ENCODE assay signal across 10 cellular contexts in the genomic region with DNA sequence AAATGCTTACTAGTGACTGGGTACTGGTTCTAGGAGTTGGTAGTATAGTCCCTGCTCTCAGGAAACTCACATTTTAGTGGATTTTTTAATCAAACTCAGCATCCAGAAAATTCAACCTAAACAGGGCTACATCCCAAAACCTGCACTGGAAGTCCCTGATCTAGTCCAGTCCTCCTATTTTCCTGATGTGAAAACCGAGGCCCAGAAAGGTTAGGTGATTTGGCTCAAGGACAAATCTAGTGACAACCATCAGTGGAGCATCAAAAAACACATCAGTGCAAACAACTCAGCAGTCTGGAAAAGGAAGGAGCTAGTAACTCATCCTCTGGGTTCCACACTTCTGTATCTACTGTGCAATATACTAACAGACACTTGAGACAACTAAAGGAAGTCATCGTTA. TPM values are rescaled to one million over a fixed set of nuclear protein-coding genes. Genes with fewer than 3 reads are reported as not detected.
A peak's percentile ranks its signal among the peaks of the same experiment; 100 is the strongest.
DNase-seq lines count a peak whose midpoint lies in the region; ATAC-seq and TF ChIP-seq lines count a peak whose summit lies in the region.
"Had no signal": no experiment of that assay in that cellular context is flagged by ENCODE, and none has a peak within 500 bp of the region (broad histone marks: within the 10 kb centered on the region; RNA-seq: fewer than 3 reads in every experiment).

No MANE protein-coding gene starts in this region.

- H3K9me3 Mint-ChIP-seq in activated CD8-positive, alpha-beta T cell treated with anti-CD3 and anti-CD28 coated beads for 36 hours = peaks cover 3% of the 10 kb centered on the region

- no peak for TF ChIP-seq POLR2A in transverse colon (IDR thresholded peaks at IDR 0.05)

- intact Hi-C loops in heart right ventricle (cut with DNase I) = loop anchor here in 2 of 10 donors (5.0 kb wide), 2 partner anchors 35 to 195 kb away; no protein-coding TSS in a partner anchor
- intact Hi-C loops in left cardiac atrium (cut with DNase I) = no loop called here
- intact Hi-C loops in activated CD8-positive, alpha-beta T cell treated with anti-CD3 and anti-CD28 coated beads for 36 hours (cut with micrococcal nuclease) = loop anchor here (5.0 kb wide), 2 partner anchors 35 kb away; no protein-coding TSS in a partner anchor
- intact Hi-C loops in transverse colon (cut with DNase I; ENCODE audit: low total_unique reads) = no loop called here

- TF ChIP-seq RAD21 in liver (IDR thresholded peaks at IDR 0.05) = no peak

- H3K36me3 Mint-ChIP-seq in activated CD8-positive, alpha-beta T cell treated with anti-CD3 and anti-CD28 coated beads for 36 hours (ENCODE audit: low read depth) = peaks cover 20% of the 10 kb centered on the region

- H3K4me3 ChIP-seq in heart right ventricle (no peak overlapping the region), liver (ENCODE audit: low read depth in 1 of 3, low read length in 3 of 3) (no peak overlapping the region), transverse colon (no peak overlapping the region)
- H3K4me3 ChIP-seq: SJSA1 had no signal

- TF ChIP-seq CTCF in heart right ventricle (IDR thresholded peaks at IDR 0.05) = no peak
- TF ChIP-seq CTCF in activated CD8-positive, alpha-beta T cell treated with anti-CD3 and anti-CD28 coated beads for 36 hours (IDR thresholded peaks at IDR 0.05) = no peak
- TF ChIP-seq CTCF in liver (IDR thresholded peaks at IDR 0.05; ENCODE audit: low read depth, low read length, missing input control) = no peak
- no peak for TF ChIP-seq CTCF in transverse colon (IDR thresholded peaks at IDR 0.05)

- H3K4me1 Mint-ChIP-seq in activated CD8-positive, alpha-beta T cell treated with anti-CD3 and anti-CD28 coated beads for 36 hours (ENCODE audit: low read depth) = peaks cover 81% of the 10 kb centered on the region

- H3K9me3 ChIP-seq in heart right ventricle = no peaks in the 10 kb centered on the region
- H3K9me3 ChIP-seq in liver (ENCODE audit: control insufficient read depth in 4 of 4, low read length in 3 of 4) = no peaks in the 10 kb centered on the region
- H3K9me3 ChIP-seq in transverse colon = no peaks in the 10 kb centered on the region
- H3K9me3 ChIP-seq: SJSA1 had no signal

- H3K27me3 ChIP-seq in heart right ventricle = no peaks in the 10 kb centered on the region
- H3K27me3 ChIP-seq in liver (ENCODE audit: control insufficient read depth in 4 of 4, insufficient read depth in 4 of 4, low read length in 3 of 4) = no peaks in the 10 kb centered on the region
- no peaks in the 10 kb centered on the region for H3K27me3 ChIP-seq in transverse colon
- H3K27me3 ChIP-seq: SJSA1 had no signal

- no peak for TF ChIP-seq EP300 in transverse colon (IDR thresholded peaks at IDR 0.05; ENCODE audit: low read depth)

- no peak for DNase-seq in heart right ventricle
- no peak for DNase-seq in left cardiac atrium
- DNase-seq in activated CD8-positive, alpha-beta T cell treated with anti-CD3 and anti-CD28 coated beads for 36 hours = no peak
- no peak for DNase-seq in transverse colon
- no peak for DNase-seq in NCI-H2171 treated with DMSO at 0.1 percent for 48 hours (lab: John Stamatoyannopoulos, UW)
- no peak for DNase-seq in HPDE6-E6E7 (ENCODE audit: extremely low spot score)
- DNase-seq: KBM-7 had no signal

- no peaks in the 10 kb centered on the region for H3K27me3 Mint-ChIP-seq in activated CD8-positive, alpha-beta T cell treated with anti-CD3 and anti-CD28 coated beads for 36 hours

- H3K4me1 ChIP-seq in heart right ventricle (peaks cover 2 to 57% (median 41%) of the 10 kb centered on the region in 9 donors), liver (ENCODE audit: control insufficient read depth in 4 of 4, insufficient read depth in 4 of 4, low read length in 3 of 4) (peaks cover 15 to 64% (median 52%) of the 10 kb centered on the region in 4 donors), transverse colon (peaks cover 3 to 58% (median 31%) of the 10 kb centered on the region in 4 donors)

- CTCF ChIA-PET in activated CD8-positive, alpha-beta T cell treated with anti-CD3 and anti-CD28 coated beads for 36 hours (lab: Charles Lee) = interaction anchor here (0.8 to 4.1 kb wide), 9 partner anchors 10 to 126 kb away, joined by 3 to 19 read pairs (median 5); a partner anchor contains a TSS

- H3K36me3 ChIP-seq in heart right ventricle = no peaks in the 10 kb centered on the region
- no peaks in the 10 kb centered on the region for H3K36me3 ChIP-seq in liver (ENCODE audit: control insufficient read depth in 4 of 4, insufficient read depth in 3 of 4, low read depth in 1 of 4, low read length in 3 of 4)
- H3K36me3 ChIP-seq in transverse colon = no peaks in the 10 kb centered on the region
- H3K36me3 ChIP-seq: SJSA1 had no signal

- in situ Hi-C loops in transverse colon (cut with MboI; ENCODE audit: low pct_ligation_motif_present in 1 of 4, low pct_unique_long_range_greater_than_20kb in 1 of 4, low sequenced_read_pairs in 3 of 4) = no loop called here

- POLR2A ChIA-PET in activated CD8-positive, alpha-beta T cell treated with anti-CD3 and anti-CD28 coated beads for 36 hours (lab: Charles Lee) = interaction anchor here (0.9 to 7.0 kb wide), 11 partner anchors 11 to 45 kb away, joined by 3 to 50 read pairs (median 5); a partner anchor contains a TSS

- H3K27ac ChIP-seq in heart right ventricle (peak overlapping the region in 8 of 10 donors; percentile 14 to 87 (median 76)), liver (ENCODE audit: low read depth in 1 of 2, low read length in 2 of 2) (peak overlapping the region; percentile 27 to 96), transverse colon (peak overlapping the region in 3 of 4 donors; percentile 12 to 20 (median 18))
- H3K27ac ChIP-seq: SJSA1 had no signal

- H3K9ac ChIP-seq in liver (ENCODE audit: low read depth in 1 of 2, low read length in 2 of 2) = peak overlapping the region in 1 of 2 donors; percentile 55

- WGBS in heart right ventricle, 2 donors = 61 to 66% methylated on average over 2 of the region's 2 CpGs
- WGBS in liver = 31% methylated on average over 2 of the region's 2 CpGs
- WGBS in transverse colon (ENCODE audit: low coverage in 1 of 2), 2 donors = 55 to 65% methylated on average over 2 of the region's 2 CpGs

- ATAC-seq in heart right ventricle (peak in 1 of 8 donors; percentile 4), left cardiac atrium (no peak), GM19324 (IDR thresholded peaks at IDR 0.05; ENCODE audit: low FRiP score, unreplicated experiment) (no peak)
- no peak for ATAC-seq in activated CD8-positive, alpha-beta T cell treated with anti-CD3 and anti-CD28 coated beads for 36 hours

- peak overlapping the region; percentile 77 for H3K27ac Mint-ChIP-seq in activated CD8-positive, alpha-beta T cell treated with anti-CD3 and anti-CD28 coated beads for 36 hours

- peak overlapping the region; percentile 49 for H3K4me3 Mint-ChIP-seq in activated CD8-positive, alpha-beta T cell treated with anti-CD3 and anti-CD28 coated beads for 36 hours

TF ChIP-seq in liver, 16 proteins besides CTCF, POLR2A, EP300 and RAD21:
- TF ChIP-seq, protein P1, sequence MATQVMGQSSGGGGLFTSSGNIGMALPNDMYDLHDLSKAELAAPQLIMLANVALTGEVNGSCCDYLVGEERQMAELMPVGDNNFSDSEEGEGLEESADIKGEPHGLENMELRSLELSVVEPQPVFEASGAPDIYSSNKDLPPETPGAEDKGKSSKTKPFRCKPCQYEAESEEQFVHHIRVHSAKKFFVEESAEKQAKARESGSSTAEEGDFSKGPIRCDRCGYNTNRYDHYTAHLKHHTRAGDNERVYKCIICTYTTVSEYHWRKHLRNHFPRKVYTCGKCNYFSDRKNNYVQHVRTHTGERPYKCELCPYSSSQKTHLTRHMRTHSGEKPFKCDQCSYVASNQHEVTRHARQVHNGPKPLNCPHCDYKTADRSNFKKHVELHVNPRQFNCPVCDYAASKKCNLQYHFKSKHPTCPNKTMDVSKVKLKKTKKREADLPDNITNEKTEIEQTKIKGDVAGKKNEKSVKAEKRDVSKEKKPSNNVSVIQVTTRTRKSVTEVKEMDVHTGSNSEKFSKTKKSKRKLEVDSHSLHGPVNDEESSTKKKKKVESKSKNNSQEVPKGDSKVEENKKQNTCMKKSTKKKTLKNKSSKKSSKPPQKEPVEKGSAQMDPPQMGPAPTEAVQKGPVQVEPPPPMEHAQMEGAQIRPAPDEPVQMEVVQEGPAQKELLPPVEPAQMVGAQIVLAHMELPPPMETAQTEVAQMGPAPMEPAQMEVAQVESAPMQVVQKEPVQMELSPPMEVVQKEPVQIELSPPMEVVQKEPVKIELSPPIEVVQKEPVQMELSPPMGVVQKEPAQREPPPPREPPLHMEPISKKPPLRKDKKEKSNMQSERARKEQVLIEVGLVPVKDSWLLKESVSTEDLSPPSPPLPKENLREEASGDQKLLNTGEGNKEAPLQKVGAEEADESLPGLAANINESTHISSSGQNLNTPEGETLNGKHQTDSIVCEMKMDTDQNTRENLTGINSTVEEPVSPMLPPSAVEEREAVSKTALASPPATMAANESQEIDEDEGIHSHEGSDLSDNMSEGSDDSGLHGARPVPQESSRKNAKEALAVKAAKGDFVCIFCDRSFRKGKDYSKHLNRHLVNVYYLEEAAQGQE (IDR thresholded peaks at IDR 0.05) = peak; percentile 5
- no peak for TF ChIP-seq NR2F2 (IDR thresholded peaks at IDR 0.05)

RNA-seq across cellular contexts. Expression of a gene that starts 38.2 kb away (rescaled TPM):
- total RNA-seq in heart right ventricle (10 to 100 TPM; 13.2 to 21.9 (median 15.8) TPM), left cardiac atrium (10 to 100 TPM; 14.3 to 14.9 TPM), liver (10 to 100 TPM; 37.4 to 82.3 TPM), transverse colon (10 to 100 TPM; 40.6 to 90.4 (median 79.6) TPM)
- polyA plus RNA-seq in heart right ventricle (1 to 10 TPM; 2.3 to 2.7 TPM), liver (10 to 100 TPM; 22.2 to 26.6 TPM)
- 10 to 100 TPM; 32.4 to 33.1 TPM for total RNA-seq in activated CD8-positive, alpha-beta T cell treated with anti-CD3 and anti-CD28 coated beads for 36 hours

Comparison
In these comparisons a context has a peak if more than half of its experiments do, and no peak if none do; other contexts are left out.
1. H3K27ac ChIP-seq: peak in every context shown above with its lines; median percentile 76 in heart right ventricle; 62 in liver; 18 in transverse colon.